ENCODE assay signal across 1 cellular context in genomic region chr19:18379803-18380747, GRCh38.
TF ChIP-seq lines count a peak whose summit lies in the region.

No MANE protein-coding gene starts in this region.

TF ChIP-seq in HepG2, 621 proteins besides CTCF, POLR2A, EP300 and RAD21 (continued from another document and continues in another):
- TF ChIP-seq ZHX1 (CRISPR knock-in tag; IDR thresholded peaks at IDR 0.05; ENCODE audit: low read depth), result peak; percentile 98
- TF ChIP-seq FOXM1 (CRISPR knock-in tag; IDR thresholded peaks at IDR 0.05), result no peak
- TF ChIP-seq ZNF558 (CRISPR knock-in tag; IDR thresholded peaks at IDR 0.05; ENCODE audit: borderline replicate concordance), result peak; percentile 76; the same call in 1 of the 2 replicates
- TF ChIP-seq ZNF264 (CRISPR knock-in tag; IDR thresholded peaks at IDR 0.05), result no peak; the same call in 1 of the 2 replicates
- TF ChIP-seq ZNF256 (CRISPR knock-in tag; conservative IDR thresholded peaks at IDR 0.05), result no peak
- TF ChIP-seq TCF7 (IDR thresholded peaks at IDR 0.05; ENCODE audit: low read depth), result peak; percentile 91
- TF ChIP-seq, protein P1, sequence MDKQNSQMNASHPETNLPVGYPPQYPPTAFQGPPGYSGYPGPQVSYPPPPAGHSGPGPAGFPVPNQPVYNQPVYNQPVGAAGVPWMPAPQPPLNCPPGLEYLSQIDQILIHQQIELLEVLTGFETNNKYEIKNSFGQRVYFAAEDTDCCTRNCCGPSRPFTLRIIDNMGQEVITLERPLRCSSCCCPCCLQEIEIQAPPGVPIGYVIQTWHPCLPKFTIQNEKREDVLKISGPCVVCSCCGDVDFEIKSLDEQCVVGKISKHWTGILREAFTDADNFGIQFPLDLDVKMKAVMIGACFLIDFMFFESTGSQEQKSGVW (CRISPR knock-in tag; IDR thresholded peaks at IDR 0.05; ENCODE audit: borderline replicate concordance), result no peak
- peak; percentile 43; the same call in 1 of the 2 replicates for TF ChIP-seq BRCA1 (CRISPR knock-in tag; IDR thresholded peaks at IDR 0.05)
- peak; percentile 57 for TF ChIP-seq XRCC5 (optimal IDR thresholded peaks at IDR 0.05; ENCODE audit: low read length)
- no peak for TF ChIP-seq ZNF367 (CRISPR knock-in tag; IDR thresholded peaks at IDR 0.05; ENCODE audit: borderline replicate concordance)
- peak; percentile 61; the same call in 1 of the 2 replicates for TF ChIP-seq YEATS2 (CRISPR knock-in tag; IDR thresholded peaks at IDR 0.05; ENCODE audit: borderline replicate concordance)
- 0 out of 2 replicates have a peak, but pooled peaks have one; percentile 32 for TF ChIP-seq ZNF616 (CRISPR knock-in tag; IDR thresholded peaks at IDR 0.05; ENCODE audit: low read depth)
- peak; percentile 57 for TF ChIP-seq CREB1 (IDR thresholded peaks at IDR 0.05)
- TF ChIP-seq CREB1 (CRISPR knock-in tag; IDR thresholded peaks at IDR 0.05), result peak; percentile 91
- TF ChIP-seq KLF9 (CRISPR knock-in tag; IDR thresholded peaks at IDR 0.05; ENCODE audit: low read depth), result no peak
- TF ChIP-seq ZNF776 (CRISPR knock-in tag; IDR thresholded peaks at IDR 0.05), result peak; percentile 45
- TF ChIP-seq, protein P2, sequence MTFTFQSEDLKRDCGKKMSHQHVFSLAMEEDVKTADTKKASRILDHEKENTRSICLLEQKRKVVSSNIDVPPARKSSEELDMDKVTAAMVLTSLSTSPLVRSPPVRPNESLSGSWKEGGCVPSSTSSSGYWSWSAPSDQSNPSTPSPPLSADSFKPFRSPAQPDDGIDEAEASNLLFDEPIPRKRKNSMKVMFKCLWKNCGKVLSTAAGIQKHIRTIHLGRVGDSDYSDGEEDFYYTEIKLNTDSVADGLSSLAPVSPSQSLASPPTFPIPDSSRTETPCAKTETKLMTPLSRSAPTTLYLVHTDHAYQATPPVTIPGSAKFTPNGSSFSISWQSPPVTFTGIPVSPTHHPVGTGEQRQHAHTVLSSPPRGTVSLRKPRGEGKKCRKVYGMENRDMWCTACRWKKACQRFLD (CRISPR knock-in tag; IDR thresholded peaks at IDR 0.05; ENCODE audit: borderline replicate concordance), result no peak
- no peak for TF ChIP-seq NBN (conservative IDR thresholded peaks at IDR 0.05)
- TF ChIP-seq NFIB (CRISPR knock-in tag; IDR thresholded peaks at IDR 0.05; ENCODE audit: borderline replicate concordance), result no peak
- TF ChIP-seq ZNF547 (CRISPR knock-in tag; IDR thresholded peaks at IDR 0.05), result peak; percentile 48; the same call in 1 of the 2 replicates
- TF ChIP-seq, protein P3, sequence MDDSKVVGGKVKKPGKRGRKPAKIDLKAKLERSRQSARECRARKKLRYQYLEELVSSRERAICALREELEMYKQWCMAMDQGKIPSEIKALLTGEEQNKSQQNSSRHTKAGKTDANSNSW (CRISPR knock-in tag; IDR thresholded peaks at IDR 0.05; ENCODE audit: borderline replicate concordance), result no peak
- TF ChIP-seq, protein P4, sequence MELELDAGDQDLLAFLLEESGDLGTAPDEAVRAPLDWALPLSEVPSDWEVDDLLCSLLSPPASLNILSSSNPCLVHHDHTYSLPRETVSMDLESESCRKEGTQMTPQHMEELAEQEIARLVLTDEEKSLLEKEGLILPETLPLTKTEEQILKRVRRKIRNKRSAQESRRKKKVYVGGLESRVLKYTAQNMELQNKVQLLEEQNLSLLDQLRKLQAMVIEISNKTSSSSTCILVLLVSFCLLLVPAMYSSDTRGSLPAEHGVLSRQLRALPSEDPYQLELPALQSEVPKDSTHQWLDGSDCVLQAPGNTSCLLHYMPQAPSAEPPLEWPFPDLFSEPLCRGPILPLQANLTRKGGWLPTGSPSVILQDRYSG (CRISPR knock-in tag; IDR thresholded peaks at IDR 0.05), result no peak
- peak; percentile 90 for TF ChIP-seq ZNF780A (CRISPR knock-in tag; IDR thresholded peaks at IDR 0.05)
- no peak for TF ChIP-seq SMARCC2 (IDR thresholded peaks at IDR 0.05)
- TF ChIP-seq ZBTB1 (CRISPR knock-in tag; IDR thresholded peaks at IDR 0.05; ENCODE audit: borderline replicate concordance), result no peak
- TF ChIP-seq HNF4G (IDR thresholded peaks at IDR 0.05; ENCODE audit: borderline replicate concordance, low read depth, low read length), result peak; percentile 86
- peak; percentile 92 for TF ChIP-seq HNF4G (CRISPR knock-in tag; IDR thresholded peaks at IDR 0.05; ENCODE audit: borderline replicate concordance, low read depth)
- TF ChIP-seq AHDC1 (CRISPR knock-in tag; IDR thresholded peaks at IDR 0.05; ENCODE audit: borderline replicate concordance), result peak; percentile 92; the same call in 1 of the 2 replicates
- TF ChIP-seq ZNF839 (CRISPR knock-in tag; IDR thresholded peaks at IDR 0.05; ENCODE audit: borderline replicate concordance), result peak; percentile 64; the same call in 1 of the 2 replicates
- TF ChIP-seq TEAD3 (CRISPR knock-in tag; optimal IDR thresholded peaks at IDR 0.05; ENCODE audit: borderline replicate concordance), result peak; percentile 61
- peak in 1 of 2 experiments; percentile 95; a peak in 2 of 4 replicates for TF ChIP-seq KLF16 (CRISPR knock-in tag; IDR thresholded peaks at IDR 0.05)
- TF ChIP-seq KLF12 (CRISPR knock-in tag; IDR thresholded peaks at IDR 0.05; ENCODE audit: borderline replicate concordance), result 0 out of 2 replicates have a peak, but pooled peaks have one; percentile 68
- TF ChIP-seq ETV5 (CRISPR knock-in tag; IDR thresholded peaks at IDR 0.05; ENCODE audit: borderline replicate concordance), result peak; percentile 95
- TF ChIP-seq ZNF556 (CRISPR knock-in tag; IDR thresholded peaks at IDR 0.05; ENCODE audit: borderline replicate concordance), result peak; percentile 93
- TF ChIP-seq ZNF761 (CRISPR knock-in tag; conservative IDR thresholded peaks at IDR 0.05), result peak; percentile 57; the same call in 1 of the 2 replicates
- TF ChIP-seq, protein P5, sequence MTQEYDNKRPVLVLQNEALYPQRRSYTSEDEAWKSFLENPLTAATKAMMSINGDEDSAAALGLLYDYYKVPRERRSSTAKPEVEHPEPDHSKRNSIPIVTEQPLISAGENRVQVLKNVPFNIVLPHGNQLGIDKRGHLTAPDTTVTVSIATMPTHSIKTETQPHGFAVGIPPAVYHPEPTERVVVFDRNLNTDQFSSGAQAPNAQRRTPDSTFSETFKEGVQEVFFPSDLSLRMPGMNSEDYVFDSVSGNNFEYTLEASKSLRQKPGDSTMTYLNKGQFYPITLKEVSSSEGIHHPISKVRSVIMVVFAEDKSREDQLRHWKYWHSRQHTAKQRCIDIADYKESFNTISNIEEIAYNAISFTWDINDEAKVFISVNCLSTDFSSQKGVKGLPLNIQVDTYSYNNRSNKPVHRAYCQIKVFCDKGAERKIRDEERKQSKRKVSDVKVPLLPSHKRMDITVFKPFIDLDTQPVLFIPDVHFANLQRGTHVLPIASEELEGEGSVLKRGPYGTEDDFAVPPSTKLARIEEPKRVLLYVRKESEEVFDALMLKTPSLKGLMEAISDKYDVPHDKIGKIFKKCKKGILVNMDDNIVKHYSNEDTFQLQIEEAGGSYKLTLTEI (CRISPR knock-in tag; conservative IDR thresholded peaks at IDR 0.05), result no peak
- TF ChIP-seq CC2D1A (CRISPR knock-in tag; IDR thresholded peaks at IDR 0.05), result no peak
- peak; percentile 94 for TF ChIP-seq GATA4 (IDR thresholded peaks at IDR 0.05; ENCODE audit: borderline replicate concordance, low read depth)
- TF ChIP-seq, protein P6, sequence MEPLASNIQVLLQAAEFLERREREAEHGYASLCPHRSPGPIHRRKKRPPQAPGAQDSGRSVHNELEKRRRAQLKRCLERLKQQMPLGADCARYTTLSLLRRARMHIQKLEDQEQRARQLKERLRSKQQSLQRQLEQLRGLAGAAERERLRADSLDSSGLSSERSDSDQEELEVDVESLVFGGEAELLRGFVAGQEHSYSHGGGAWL (CRISPR knock-in tag; IDR thresholded peaks at IDR 0.05), result no peak
- TF ChIP-seq ZMAT3 (CRISPR knock-in tag; conservative IDR thresholded peaks at IDR 0.05), result peak; percentile 93
- TF ChIP-seq ZNF879 (CRISPR knock-in tag; IDR thresholded peaks at IDR 0.05), result peak; percentile 41; the same call in 1 of the 2 replicates
- TF ChIP-seq SRSF9 (IDR thresholded peaks at IDR 0.05; ENCODE audit: borderline replicate concordance, insufficient read depth, low read depth, low read length, poor library complexity, severe bottlenecking), result no peak
- no peak for TF ChIP-seq ZNF20 (CRISPR knock-in tag; IDR thresholded peaks at IDR 0.05)
- no peak for TF ChIP-seq U2AF2 (IDR thresholded peaks at IDR 0.05; ENCODE audit: low read depth, low read length)
- TF ChIP-seq, protein P7, sequence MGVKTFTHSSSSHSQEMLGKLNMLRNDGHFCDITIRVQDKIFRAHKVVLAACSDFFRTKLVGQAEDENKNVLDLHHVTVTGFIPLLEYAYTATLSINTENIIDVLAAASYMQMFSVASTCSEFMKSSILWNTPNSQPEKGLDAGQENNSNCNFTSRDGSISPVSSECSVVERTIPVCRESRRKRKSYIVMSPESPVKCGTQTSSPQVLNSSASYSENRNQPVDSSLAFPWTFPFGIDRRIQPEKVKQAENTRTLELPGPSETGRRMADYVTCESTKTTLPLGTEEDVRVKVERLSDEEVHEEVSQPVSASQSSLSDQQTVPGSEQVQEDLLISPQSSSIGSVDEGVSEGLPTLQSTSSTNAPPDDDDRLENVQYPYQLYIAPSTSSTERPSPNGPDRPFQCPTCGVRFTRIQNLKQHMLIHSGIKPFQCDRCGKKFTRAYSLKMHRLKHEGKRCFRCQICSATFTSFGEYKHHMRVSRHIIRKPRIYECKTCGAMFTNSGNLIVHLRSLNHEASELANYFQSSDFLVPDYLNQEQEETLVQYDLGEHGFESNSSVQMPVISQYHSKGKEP (CRISPR knock-in tag; IDR thresholded peaks at IDR 0.05), result no peak
- no peak for TF ChIP-seq ZBTB49 (CRISPR knock-in tag; IDR thresholded peaks at IDR 0.05; ENCODE audit: borderline replicate concordance)
- no peak for TF ChIP-seq ZNF577 (CRISPR knock-in tag; IDR thresholded peaks at IDR 0.05; ENCODE audit: borderline replicate concordance, low read depth)
- TF ChIP-seq ZNF891 (CRISPR knock-in tag; IDR thresholded peaks at IDR 0.05), result no peak
- TF ChIP-seq ONECUT2 (CRISPR knock-in tag; IDR thresholded peaks at IDR 0.05), result peak; percentile 100
- 0 out of 2 replicates have a peak, but pooled peaks have one; percentile 68 for TF ChIP-seq AHR (CRISPR knock-in tag; IDR thresholded peaks at IDR 0.05)
